Comparison of ENCODE assay signal across 7 cellular contexts in the genomic region with DNA sequence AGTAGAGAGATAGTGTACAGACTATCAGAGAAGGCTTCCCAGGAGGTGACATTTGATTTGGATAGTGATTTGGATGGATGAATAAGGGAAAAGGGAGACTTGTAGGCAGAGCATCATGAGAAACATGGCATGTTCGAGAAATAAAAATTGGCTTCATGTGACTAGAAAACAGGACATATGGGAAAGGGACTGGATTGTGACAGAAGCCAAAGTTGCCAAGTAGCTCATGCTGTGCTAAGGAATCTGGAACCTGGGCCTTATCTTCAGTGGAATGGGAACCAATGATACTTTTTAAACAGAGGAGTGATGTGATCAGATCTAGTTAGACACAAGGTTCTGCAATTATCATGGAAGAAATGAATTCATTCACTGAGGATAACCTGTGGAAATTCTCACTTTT.
A peak's percentile ranks its signal among the peaks of the same experiment; 100 is the strongest.
DNase-seq lines count a peak whose midpoint lies in the region; ATAC-seq, FAIRE-seq and TF ChIP-seq lines count a peak whose summit lies in the region.
"Not testable (repeated sequence)": the region's sequence is repeated elsewhere in the genome, so short reads cannot be mapped to it uniquely, and the experiment has no call there.

No MANE protein-coding gene starts in this region.

- H3K27me3 Mint-ChIP-seq in astrocyte (ENCODE audit: low read depth, unreplicated experiment) = not testable (repeated sequence)

- peaks cover 46% of the 10 kb centered on the region for H3K4me1 Mint-ChIP-seq in astrocyte (ENCODE audit: low read depth, unreplicated experiment)

- not testable (repeated sequence) for H3K56ac ChIP-seq in IMR-90 (ENCODE audit: extremely low read depth, insufficient read depth, low read length)

- not testable (repeated sequence) for H3K9me1 ChIP-seq in IMR-90 (ENCODE audit: insufficient read depth, low read length)

- not testable (repeated sequence) for H2AK5ac ChIP-seq in IMR-90 (ENCODE audit: low read depth, low read length)

- H4K20me1 ChIP-seq in IMR-90 (ENCODE audit: insufficient read depth, low read length); astrocyte (ENCODE audit: insufficient read depth, low read length); HepG2 (ENCODE audit: insufficient read depth, low read length); smooth muscle cell (ENCODE audit: low read depth): not testable (repeated sequence)

- H3K9me3 Mint-ChIP-seq in astrocyte (ENCODE audit: unreplicated experiment) = not testable (repeated sequence)

- H3K79me2 ChIP-seq in astrocyte (ENCODE audit: insufficient read depth, low read length); HepG2 (ENCODE audit: insufficient read depth, low read length); smooth muscle cell (ENCODE audit: low read depth): not testable (repeated sequence)

- in situ Hi-C loops in G401 (cut with HindIII; ENCODE audit: low sequenced_read_pairs); IMR-90 (cut with MboI; ENCODE audit: low sequenced_read_pairs); HepG2 (cut with HindIII; ENCODE audit: extremely low pct_ligation_motif_present, low pct_unique_long_range_greater_than_20kb): not testable (repeated sequence)

- not testable (repeated sequence) for TF ChIP-seq EP300 in HepG2 (IDR thresholded peaks at IDR 0.05; ENCODE audit: low read depth in 2 of 2, low read length in 2 of 2); HepG2 (CRISPR knock-in tag; IDR thresholded peaks at IDR 0.05; ENCODE audit: borderline replicate concordance)

- not testable (repeated sequence) for H3K27ac ChIP-seq in IMR-90 (ENCODE audit: insufficient read depth, low read length); astrocyte (ENCODE audit: low read depth, low read length); HepG2 (ENCODE audit: extremely low read length, insufficient read depth, low read length)
- H3K27ac ChIP-seq in dorsolateral prefrontal cortex (peak overlapping the region in 38 of 59 donors; percentile 0 to 95 (median 50)), smooth muscle cell (ENCODE audit: low read depth) (peak overlapping the region; percentile 91)

- not testable (repeated sequence) for TF ChIP-seq CTCF in IMR-90 (conservative IDR thresholded peaks at IDR 0.05; ENCODE audit: low read depth, low read length); astrocyte (IDR thresholded peaks at IDR 0.05; ENCODE audit: insufficient read depth, low read depth, low read length); bronchial epithelial cell (IDR thresholded peaks at IDR 0.05; ENCODE audit: insufficient read depth, low read length, severe bottlenecking); dorsolateral prefrontal cortex (IDR thresholded peaks at IDR 0.05 in 54 of 56, conservative IDR thresholded peaks at IDR 0.05 in 2 of 56; ENCODE audit: low read depth in 1 of 56, partially characterized antibody in 56 of 56); HepG2 (CRISPR knock-in tag; IDR thresholded peaks at IDR 0.05); smooth muscle cell (IDR thresholded peaks at IDR 0.05; ENCODE audit: borderline replicate concordance, insufficient read depth, poor library complexity, severe bottlenecking)

- H3K4ac ChIP-seq in IMR-90 (ENCODE audit: low read depth, low read length) = not testable (repeated sequence)

- peak overlapping the region; percentile 24 for H2BK120ac ChIP-seq in IMR-90 (ENCODE audit: low read depth, low read length)

- H3K23ac ChIP-seq in IMR-90 (ENCODE audit: low read depth, low read length) = not testable (repeated sequence)

- not testable (repeated sequence) for H4K8ac ChIP-seq in IMR-90 (ENCODE audit: low read depth in 2 of 2, low read length in 2 of 2)

- not testable (repeated sequence) for H3K14ac ChIP-seq in IMR-90 (replicated peaks; ENCODE audit: low read depth, low read length)

- not testable (repeated sequence) for H2BK5ac ChIP-seq in IMR-90 (ENCODE audit: low read depth, low read length, poor library complexity, severe bottlenecking)

- H2BK15ac ChIP-seq in IMR-90 (ENCODE audit: low read depth, low read length) = not testable (repeated sequence)

- H3F3A ChIP-seq in smooth muscle cell (ENCODE audit: low read depth) = not testable (repeated sequence)

- CTCF ChIA-PET in IMR-90 (lab: Yijun Ruan, JAX) = interaction anchor here (0.5 to 1.3 kb wide), 3 partner anchors 12 to 147 kb away, joined by 3 to 5 read pairs (median 3); no protein-coding TSS in a partner anchor
- CTCF ChIA-PET in HepG2 (lab: Yijun Ruan, JAX; ENCODE audit: low intra/inter-chr PET ratio, low total read pairs) = not testable (repeated sequence)

- not testable (repeated sequence) for H3K4me3 ChIP-seq in IMR-90 (ENCODE audit: insufficient read depth, low read depth, low read length); astrocyte (ENCODE audit: insufficient read depth, low read depth, low read length); bronchial epithelial cell (ENCODE audit: low read depth, low read length); dorsolateral prefrontal cortex; HepG2 (replicated peaks in 1 of 3; ENCODE audit: insufficient read depth in 1 of 3, low read depth in 2 of 3, low read length in 3 of 3); smooth muscle cell

- H3K79me1 ChIP-seq in IMR-90 (ENCODE audit: low read depth in 1 of 2, low read length in 2 of 2) = not testable (repeated sequence)

- not testable (repeated sequence) for H3K4me2 ChIP-seq in IMR-90 (ENCODE audit: low read depth, low read length); astrocyte (ENCODE audit: low read length); HepG2 (ENCODE audit: low read depth, low read length); smooth muscle cell

- ATAC-seq in IMR-90 (ENCODE audit: low read depth); HepG2: not testable (repeated sequence)

- not testable (repeated sequence) for H2AFZ ChIP-seq in IMR-90 (replicated peaks; ENCODE audit: low read length, poor library complexity); astrocyte (ENCODE audit: low read depth, low read length); HepG2 (ENCODE audit: low read length); smooth muscle cell (ENCODE audit: low read depth)

- not testable (repeated sequence) for H4K5ac ChIP-seq in IMR-90 (ENCODE audit: low read depth, low read length)

- H3K27me3 ChIP-seq in IMR-90 (ENCODE audit: control insufficient read depth, insufficient read depth, low read length); astrocyte (ENCODE audit: insufficient read depth, low read length); bronchial epithelial cell (ENCODE audit: control insufficient read depth, insufficient read depth, low read length); dorsolateral prefrontal cortex; HepG2 (ENCODE audit: control insufficient read depth in 1 of 2, insufficient read depth in 2 of 2, low read length in 2 of 2); smooth muscle cell (ENCODE audit: low read depth): not testable (repeated sequence)

- dilution Hi-C loops in IMR-90 (cut with HindIII; ENCODE audit: low sequenced_read_pairs, unreplicated experiment) = not testable (repeated sequence)

- POLR2A ChIA-PET in IMR-90 (lab: Charles Lee; ENCODE audit: unreplicated experiment); HepG2 (lab: Yijun Ruan, JAX): not testable (repeated sequence)

- peak; percentile 77 for DNase-seq in G401 (ENCODE audit: low spot score)
- DNase-seq in IMR-90; astrocyte (ENCODE audit: low read depth); bronchial epithelial cell (ENCODE audit: low read depth); dorsolateral prefrontal cortex; HepG2 (ENCODE audit: low spot score); smooth muscle cell (lab: John Stamatoyannopoulos, UW; ENCODE audit: unreplicated experiment): not testable (repeated sequence)

- H3K27ac Mint-ChIP-seq in astrocyte (ENCODE audit: unreplicated experiment) = peak overlapping the region; percentile 20

- H3K36me3 Mint-ChIP-seq in astrocyte (ENCODE audit: low read depth, unreplicated experiment) = not testable (repeated sequence)

- not testable (repeated sequence) for H2AK9ac ChIP-seq in IMR-90 (replicated peaks; ENCODE audit: low read depth, low read length, poor library complexity)

- H3K18ac ChIP-seq in IMR-90 (ENCODE audit: low read depth, low read length) = not testable (repeated sequence)

- not testable (repeated sequence) for BruUV-seq in IMR-90 (replicated peaks; lab: Mats Ljungman, UMichigan); HepG2 (replicated peaks; lab: Mats Ljungman, UMichigan)

- intact Hi-C loops in IMR-90 (cut with micrococcal nuclease); HepG2 (cut with micrococcal nuclease; ENCODE audit: unreplicated experiment): not testable (repeated sequence)
- intact Hi-C loops in dorsolateral prefrontal cortex (cut with DNase I) = loop anchor here in 1 of 2 donors (2.0 to 10.0 kb wide), 2 partner anchors 75 to 187 kb away; no protein-coding TSS in a partner anchor

- H4K91ac ChIP-seq in IMR-90 (ENCODE audit: insufficient read depth, low read depth, low read length) = not testable (repeated sequence)

- H3K4me3 Mint-ChIP-seq in astrocyte (ENCODE audit: unreplicated experiment) = not testable (repeated sequence)

- not testable (repeated sequence) for H3K4me1 ChIP-seq in IMR-90 (ENCODE audit: control insufficient read depth, insufficient read depth, low read length)
- peaks cover 51% of the 10 kb centered on the region for H3K4me1 ChIP-seq in astrocyte (ENCODE audit: insufficient read depth, low read length)
- H3K4me1 ChIP-seq in HepG2 (ENCODE audit: insufficient read depth, low read length) = peaks cover 12% of the 10 kb centered on the region
- H3K4me1 ChIP-seq in smooth muscle cell (ENCODE audit: low read depth) = peaks cover 35% of the 10 kb centered on the region

- not testable (repeated sequence) for TF ChIP-seq POLR2A in IMR-90 (IDR thresholded peaks at IDR 0.05; ENCODE audit: low read depth, low read length); HepG2 (IDR thresholded peaks at IDR 0.05; ENCODE audit: insufficient read depth in 1 of 2, low read depth in 2 of 2, low read length in 2 of 2)

- not testable (repeated sequence) for TF ChIP-seq RAD21 in IMR-90 (IDR thresholded peaks at IDR 0.05; ENCODE audit: low read length); HepG2 (CRISPR knock-in tag; IDR thresholded peaks at IDR 0.05)

- not testable (repeated sequence) for H3K9ac ChIP-seq in IMR-90 (ENCODE audit: low read depth, low read length); astrocyte (ENCODE audit: low read length); HepG2 (ENCODE audit: insufficient read depth, low read depth, low read length); smooth muscle cell (ENCODE audit: low read depth)

- not testable (repeated sequence) for H3K9me3 ChIP-seq in IMR-90 (ENCODE audit: control insufficient read depth, insufficient read depth, low read length); astrocyte (ENCODE audit: insufficient read depth, low read depth, low read length); HepG2 (ENCODE audit: low read length); smooth muscle cell (replicated peaks; ENCODE audit: low read depth)

- not testable (repeated sequence) for H3K36me3 ChIP-seq in IMR-90 (ENCODE audit: control insufficient read depth, insufficient read depth, low read length); astrocyte (ENCODE audit: insufficient read depth, low read length); bronchial epithelial cell (ENCODE audit: control insufficient read depth, insufficient read depth, low read length); HepG2 (replicated peaks in 1 of 2; ENCODE audit: control insufficient read depth in 1 of 2, insufficient read depth in 2 of 2, low read length in 2 of 2); smooth muscle cell (ENCODE audit: low read depth)

- not testable (repeated sequence) for H2BK20ac ChIP-seq in IMR-90 (ENCODE audit: low read depth, low read length)

- WGBS in IMR-90 (ENCODE audit: extremely low coverage in 2 of 2, insufficient read length in 1 of 2), 2 experiments = 83% methylated on average over 1 of the region's 1 CpG; no CpG with 5 or more reads in 1 of the 2 experiments
- 90% methylated on average over 1 of the region's 1 CpG for WGBS in HepG2 (ENCODE audit: low lambda C conversion rate)
- 96% methylated on average over 1 of the region's 1 CpG for WGBS in smooth muscle cell (ENCODE audit: low lambda C conversion rate)

- FAIRE-seq in astrocyte (lab: Jason Lieb, UNC) (peak; percentile 17), bronchial epithelial cell (lab: Jason Lieb, UNC) (peak; percentile 32), HepG2 (lab: Jason Lieb, UNC) (peak; percentile 44)
